9 cellular contexts compared by ENCODE assay signal in the genomic region with DNA sequence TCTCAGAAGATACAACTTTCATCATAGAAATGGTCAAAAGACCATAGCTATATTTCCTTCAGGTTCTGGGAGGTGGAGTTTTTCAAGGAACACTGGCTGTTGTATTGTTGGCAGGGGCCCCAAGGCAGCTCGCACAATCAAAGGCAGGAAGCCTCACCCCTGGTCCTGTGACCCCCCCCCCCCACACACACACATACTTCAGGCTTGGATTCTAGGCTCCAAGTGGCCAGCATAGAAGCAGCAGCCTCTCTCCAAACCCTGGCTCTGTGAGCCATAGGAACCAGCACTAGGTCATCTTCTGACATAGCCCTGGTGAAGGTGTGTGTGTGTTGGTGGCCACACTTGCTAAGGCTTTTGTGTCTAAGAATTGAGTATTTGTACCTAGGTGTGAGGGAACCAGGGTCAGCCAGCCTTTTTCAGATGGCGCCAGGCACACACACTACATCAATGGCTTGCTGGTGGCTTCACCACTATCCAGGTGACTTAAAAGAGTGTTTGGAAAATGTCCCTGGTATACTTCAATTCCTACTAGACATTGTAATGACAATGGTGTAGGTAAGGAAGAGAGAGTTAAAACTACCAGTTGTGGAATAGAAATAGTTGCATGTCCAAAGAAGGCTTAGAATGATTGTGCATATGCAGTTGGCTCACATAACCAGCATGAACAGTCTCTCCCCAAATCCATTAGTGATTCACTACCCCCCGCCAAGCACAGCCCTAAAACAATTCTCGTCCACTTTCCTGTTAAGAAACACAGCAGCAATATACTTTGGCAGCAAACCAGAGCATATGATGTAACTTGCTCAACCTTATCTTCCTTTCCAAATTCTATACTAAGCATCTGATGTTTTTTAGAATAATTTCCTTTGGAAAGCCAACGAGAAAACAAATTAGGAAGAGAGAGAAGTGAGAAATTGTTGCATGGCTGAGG.
DNase-seq lines count a peak whose midpoint lies in the region; ATAC-seq, FAIRE-seq and TF ChIP-seq lines count a peak whose summit lies in the region.
"Had no signal": no experiment of that assay in that cellular context is flagged by ENCODE, and none has a peak within 500 bp of the region (broad histone marks: within the 10 kb centered on the region; RNA-seq: fewer than 3 reads in every experiment).

No MANE protein-coding gene starts in this region.

- H3K4me3 ChIP-seq in duodenal mucosa (ENCODE audit: low read depth in 1 of 2, low read length in 2 of 2) (no peak overlapping the region), small intestine (ENCODE audit: low read depth in 1 of 2, low read length in 2 of 2) (no peak overlapping the region)

- DNase-seq in AG20443 (ENCODE audit: low spot score) (peak; percentile 60), NCI-H446 (lab: John Stamatoyannopoulos, UW) (peak; percentile 57 to 62), mesothelial cell of epicardium (ENCODE audit: low spot score in 2 of 2, unreplicated experiment in 2 of 2) (no peak), small intestine (no peak), NCI-H146 treated with DMSO at 0.1 percent for 48 hours (lab: John Stamatoyannopoulos, UW; ENCODE audit: unreplicated experiment) (no peak)
- DNase-seq: activated CD4-positive, alpha-beta T cell treated with anti-CD3 and anti-CD28 coated beads, Interleukin-2, amount 10 ng/mL, durations not matched to agents 7 days and 5 days had no signal

- FAIRE-seq in small intestine (lab: Jason Lieb, UNC): no peak

- no peak for TF ChIP-seq CTCF in mesothelial cell of epicardium (IDR thresholded peaks at IDR 0.05; ENCODE audit: unreplicated experiment)

- H3K4me1 ChIP-seq in duodenal mucosa (ENCODE audit: control insufficient read depth in 1 of 2, insufficient read depth in 2 of 2, low read length in 2 of 2) (peaks cover 0 to 4% of the 10 kb centered on the region in 2 donors), small intestine (ENCODE audit: control insufficient read depth in 2 of 2, insufficient read depth in 1 of 2, low read depth in 1 of 2, low read length in 1 of 2) (no peaks in the 10 kb centered on the region)

- no peak overlapping the region for H3K4me3 Mint-ChIP-seq in mesothelial cell of epicardium
- H3K4me3 Mint-ChIP-seq: activated CD4-positive, alpha-beta T cell treated with anti-CD3 and anti-CD28 coated beads, Interleukin-2, amount 10 ng/mL, durations not matched to agents 7 days and 5 days had no signal

- H3K36me3 Mint-ChIP-seq in mesothelial cell of epicardium: peaks cover 43% of the 10 kb centered on the region

- no peaks in the 10 kb centered on the region for H3K27me3 Mint-ChIP-seq in mesothelial cell of epicardium (ENCODE audit: low read depth)
- H3K27me3 Mint-ChIP-seq: activated CD4-positive, alpha-beta T cell treated with anti-CD3 and anti-CD28 coated beads, Interleukin-2, amount 10 ng/mL, durations not matched to agents 7 days and 5 days had no signal

- H3K27me3 ChIP-seq in duodenal mucosa (ENCODE audit: control insufficient read depth in 1 of 2, insufficient read depth in 2 of 2, low read length in 2 of 2): no peaks in the 10 kb centered on the region
- H3K27me3 ChIP-seq in small intestine (ENCODE audit: control insufficient read depth in 2 of 2, insufficient read depth in 2 of 2, low read length in 2 of 2): no peaks in the 10 kb centered on the region

- H3K9me3 ChIP-seq in duodenal mucosa (ENCODE audit: control insufficient read depth in 1 of 2, low read length in 2 of 2) (no peaks in the 10 kb centered on the region), small intestine (ENCODE audit: control insufficient read depth, low read depth) (no peaks in the 10 kb centered on the region)

- H3K27ac Mint-ChIP-seq in mesothelial cell of epicardium: peak overlapping the region; percentile 1
- H3K27ac Mint-ChIP-seq: activated CD4-positive, alpha-beta T cell treated with anti-CD3 and anti-CD28 coated beads, Interleukin-2, amount 10 ng/mL, durations not matched to agents 7 days and 5 days had no signal

- no peaks in the 10 kb centered on the region for H3K4me1 Mint-ChIP-seq in mesothelial cell of epicardium

- ATAC-seq in HG02798 (IDR thresholded peaks at IDR 0.05; ENCODE audit: poor library complexity, unreplicated experiment) (no peak), GM18502 (IDR thresholded peaks at IDR 0.05; ENCODE audit: poor library complexity, unreplicated experiment) (no peak)

- H3K9me3 Mint-ChIP-seq in mesothelial cell of epicardium: no peaks in the 10 kb centered on the region
- H3K9me3 Mint-ChIP-seq: activated CD4-positive, alpha-beta T cell treated with anti-CD3 and anti-CD28 coated beads, Interleukin-2, amount 10 ng/mL, durations not matched to agents 7 days and 5 days had no signal

- WGBS in small intestine, 3 donors: 57 to 69% (median 68%) methylated on average over 5 of the region's 5 CpGs

- no peak overlapping the region for H3K9ac ChIP-seq in duodenal mucosa (ENCODE audit: low read depth in 1 of 2, low read length in 2 of 2)

- H3K36me3 ChIP-seq in duodenal mucosa (ENCODE audit: control insufficient read depth in 1 of 2, insufficient read depth in 2 of 2, low read length in 2 of 2) (peaks cover 27 to 62% of the 10 kb centered on the region in 2 donors), small intestine (ENCODE audit: control insufficient read depth in 2 of 2, insufficient read depth in 2 of 2, low read length in 2 of 2) (peaks cover 3 to 4% of the 10 kb centered on the region in 2 donors)

- H3K27ac ChIP-seq in duodenal mucosa (ENCODE audit: low read depth, low read length): peak overlapping the region; percentile 26
- peak overlapping the region in 1 of 2 donors; percentile 69 for H3K27ac ChIP-seq in small intestine (ENCODE audit: low read depth in 1 of 2, low read length in 1 of 2)

Comparison
In these comparisons a context has a peak if more than half of its experiments do, and no peak if none do; other contexts are left out.
1. DNase-seq: peak in AG20443 (single experiment) and NCI-H446 (2 of 2); none in mesothelial cell of epicardium (0 of 2), small intestine (single experiment) and NCI-H146 treated with DMSO at 0.1 percent for 48 hours (single experiment).